ENCODE assay signal across 27 cellular contexts in the genomic region with DNA sequence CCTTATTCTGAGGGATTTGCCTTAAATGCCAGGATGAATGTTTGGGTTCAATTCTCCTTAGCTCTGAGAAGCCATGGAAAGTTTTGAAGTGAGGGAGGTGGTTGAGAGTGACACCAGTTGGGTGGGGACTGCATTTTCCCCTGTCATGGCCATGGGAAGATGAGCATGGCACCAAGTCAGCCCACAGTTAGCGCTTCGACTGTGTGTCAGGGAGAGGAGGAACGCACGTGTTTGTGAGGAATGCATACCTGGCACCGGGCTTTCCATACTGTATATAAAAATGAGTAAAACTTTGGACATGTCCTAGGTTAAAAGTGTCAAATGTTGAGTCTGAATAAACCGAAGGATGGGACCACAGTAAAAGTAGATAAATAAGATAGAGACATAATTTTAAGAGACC.
DNase-seq lines count a peak whose midpoint lies in the region; ATAC-seq, FAIRE-seq and TF ChIP-seq lines count a peak whose summit lies in the region.
"Had no signal": no experiment of that assay in that cellular context is flagged by ENCODE, and none has a peak within 500 bp of the region (broad histone marks: within the 10 kb centered on the region; RNA-seq: fewer than 3 reads in every experiment).

No MANE protein-coding gene starts in this region.

- H3K9ac ChIP-seq in PC-3 (ENCODE audit: low read length): peak overlapping the region; percentile 80
- H3K9ac ChIP-seq in neuronal stem cell (ENCODE audit: low read depth, low read length, poor library complexity): peak overlapping the region; percentile 35
- H3K9ac ChIP-seq: GM23248 had no signal

- no peak overlapping the region for H4K91ac ChIP-seq in neuronal stem cell (ENCODE audit: low read depth, low read length, poor library complexity)

- H3K9me3 ChIP-seq in Caco-2 (peaks cover 1% of the 10 kb centered on the region; the same call in 1 of the 2 replicates), PC-3 (ENCODE audit: low read length) (no peaks in the 10 kb centered on the region), esophagus muscularis mucosa (peaks cover 0 to 8% (median 3%) of the 10 kb centered on the region in 4 donors), neuronal stem cell (replicated peaks in 1 of 2; ENCODE audit: control insufficient read depth in 2 of 2, insufficient read depth in 1 of 2, low read depth in 1 of 2, low read length in 2 of 2) (no peaks in the 10 kb centered on the region)
- H3K9me3 ChIP-seq in effector memory CD4-positive, alpha-beta T cell (ENCODE audit: control insufficient read depth, low read length): no peaks in the 10 kb centered on the region
- H3K9me3 ChIP-seq: MG63, SJSA1 had no signal

- no peak overlapping the region for H3K23ac ChIP-seq in neuronal stem cell (ENCODE audit: low read depth, low read length, poor library complexity)

- H4K8ac ChIP-seq in neuronal stem cell (ENCODE audit: low read depth, low read length): peak overlapping the region; percentile 48

- H3K4me3 Mint-ChIP-seq in Caco-2 (ENCODE audit: unreplicated experiment): no peak overlapping the region
- H3K4me3 Mint-ChIP-seq: CD8-positive, alpha-beta memory T cell had no signal

- H3K14ac ChIP-seq in neuronal stem cell (ENCODE audit: low read length): no peak overlapping the region

- no peaks in the 10 kb centered on the region for H4K20me1 ChIP-seq in PC-3 (ENCODE audit: low read length)

- H3K36me3 ChIP-seq in Caco-2 (ENCODE audit: control insufficient read depth, insufficient read depth, low read length): no peaks in the 10 kb centered on the region
- peaks cover 2% of the 10 kb centered on the region; the same call in 1 of the 2 replicates for H3K36me3 ChIP-seq in PC-3 (ENCODE audit: low read depth, low read length)
- H3K36me3 ChIP-seq in esophagus muscularis mucosa: no peaks in the 10 kb centered on the region
- no peaks in the 10 kb centered on the region for H3K36me3 ChIP-seq in neuronal stem cell (replicated peaks in 1 of 2; ENCODE audit: control insufficient read depth in 2 of 2, insufficient read depth in 2 of 2, low read length in 2 of 2)
- no peaks in the 10 kb centered on the region for H3K36me3 ChIP-seq in effector memory CD4-positive, alpha-beta T cell (ENCODE audit: control insufficient read depth, insufficient read depth, low read length)
- H3K36me3 ChIP-seq: MG63, SJSA1 had no signal

- peaks cover 37% of the 10 kb centered on the region for H3K4me1 ChIP-seq in Caco-2
- peaks cover 47% of the 10 kb centered on the region for H3K4me1 ChIP-seq in PC-3 (ENCODE audit: insufficient read depth, low read length)
- H3K4me1 ChIP-seq in esophagus muscularis mucosa: peaks cover 0 to 9% (median 6%) of the 10 kb centered on the region in 4 donors
- peaks cover 7 to 8% of the 10 kb centered on the region in 2 donors for H3K4me1 ChIP-seq in neuronal stem cell (ENCODE audit: control insufficient read depth in 2 of 2, insufficient read depth in 1 of 2, low read depth in 1 of 2, low read length in 2 of 2)
- H3K4me1 ChIP-seq in effector memory CD4-positive, alpha-beta T cell (ENCODE audit: control insufficient read depth, insufficient read depth, low read length, poor library complexity, severe bottlenecking): no peaks in the 10 kb centered on the region

- CTCF ChIA-PET in Caco-2 (lab: Charles Lee) (no interaction called here), PC-3 (lab: Charles Lee) (no interaction called here)

- H3K4ac ChIP-seq in neuronal stem cell (ENCODE audit: low read length): no peak overlapping the region

- no peaks in the 10 kb centered on the region for H3K79me2 ChIP-seq in PC-3 (ENCODE audit: low read length)

- peak overlapping the region; percentile 73 for H3K18ac ChIP-seq in neuronal stem cell (ENCODE audit: low read length)

- TF ChIP-seq CTCF in Caco-2 (IDR thresholded peaks at IDR 0.05; ENCODE audit: insufficient read depth in 1 of 2, low read depth in 1 of 2, low read length in 1 of 2, severe bottlenecking in 1 of 2, unreplicated experiment in 1 of 2) (no peak), PC-3 (conservative IDR thresholded peaks at IDR 0.05; ENCODE audit: low read depth, low read length) (no peak), esophagus muscularis mucosa (IDR thresholded peaks at IDR 0.05) (no peak)

- no peak for TF ChIP-seq POLR2A in esophagus muscularis mucosa (IDR thresholded peaks at IDR 0.05; ENCODE audit: low read depth)
- no peak for TF ChIP-seq POLR2A in H54 (IDR thresholded peaks at IDR 0.05; ENCODE audit: low read depth, low read length)

- H3K4me3 ChIP-seq in Caco-2 (ENCODE audit: low read depth, low read length) (no peak overlapping the region), PC-3 (ENCODE audit: low read length) (no peak overlapping the region), esophagus muscularis mucosa (no peak overlapping the region), neuronal stem cell (ENCODE audit: low read length in 2 of 2) (no peak overlapping the region)
- no peak overlapping the region for H3K4me3 ChIP-seq in effector memory CD4-positive, alpha-beta T cell (ENCODE audit: insufficient read depth, low read depth, low read length, poor library complexity, severe bottlenecking)
- H3K4me3 ChIP-seq: GM23248, K562, MG63, SJSA1 had no signal

- no peak for DNase-seq in Caco-2
- no peak for DNase-seq in PC-3
- DNase-seq in esophagus muscularis mucosa (ENCODE audit: extremely low spot score): peak; percentile 86
- DNase-seq in neuronal stem cell (ENCODE audit: low spot score): no peak
- DNase-seq in H54 (ENCODE audit: insufficient read length, low spot score): no peak
- DNase-seq in MV-4-11 (lab: John Stamatoyannopoulos, UW): no peak
- DNase-seq in effector memory CD4-positive, alpha-beta T cell: no peak
- DNase-seq in cerebellar nuclear complex (lab: John Stamatoyannopoulos, UW): no peak
- DNase-seq: 8988T; CD8-positive, alpha-beta memory T cell; DMS53; GM23248; MG63; NCI-H1092; NCI-H1436; NCI-H1930; NCI-H226; NCI-H510A treated with DMSO at 0.1 percent for 48 hours; NCI-H748 treated with DMSO at 0.1 percent for 48 hours; NK-92 treated with Interleukin-12 subunit alpha and Interleukin-12 subunit beta, amount 100 ng/mL, for 24 hours; T-helper 1 cell had no signal

- H3K27ac ChIP-seq in PC-3 (ENCODE audit: low read length) (peak overlapping the region; percentile 99), esophagus muscularis mucosa (replicated peaks in 1 of 4) (no peak overlapping the region), neuronal stem cell (replicated peaks; ENCODE audit: low read length) (no peak overlapping the region)
- no peak overlapping the region for H3K27ac ChIP-seq in effector memory CD4-positive, alpha-beta T cell (ENCODE audit: insufficient read depth, low read length, poor library complexity, severe bottlenecking)
- H3K27ac ChIP-seq: C4-2B, GM23248 had no signal

- no TSS peak for BruUV-seq in Caco-2 (replicated peaks; lab: Mats Ljungman, UMichigan)
- BruUV-seq in PC-3 (replicated peaks; lab: Mats Ljungman, UMichigan): no TSS peak

- no peaks in the 10 kb centered on the region for H3K27me3 Mint-ChIP-seq in Caco-2 (ENCODE audit: insufficient read depth, unreplicated experiment)

- no peaks in the 10 kb centered on the region for H3K79me1 ChIP-seq in neuronal stem cell (ENCODE audit: low read depth, low read length)

- H3K9me3 Mint-ChIP-seq in Caco-2 (ENCODE audit: unreplicated experiment): peaks cover 9% of the 10 kb centered on the region

- H2AFZ ChIP-seq in PC-3 (ENCODE audit: low read length): no peak overlapping the region
- H2AFZ ChIP-seq in neuronal stem cell (ENCODE audit: low read length): no peak overlapping the region
- H2AFZ ChIP-seq: GM23248 had no signal

- no peaks in the 10 kb centered on the region for H3K9me2 ChIP-seq in PC-3 (replicated peaks; ENCODE audit: low read length)

- no peak overlapping the region for H2BK120ac ChIP-seq in neuronal stem cell (ENCODE audit: low read depth, low read length)

- POLR2A ChIA-PET in Caco-2 (lab: Charles Lee) (no interaction called here), PC-3 (lab: Charles Lee; ENCODE audit: unreplicated experiment) (interaction anchor here (0.6 kb wide), 1 partner anchor 1026 kb away, joined by 3 read pairs; no protein-coding TSS in a partner anchor)

- H3K4me2 ChIP-seq in PC-3 (ENCODE audit: low read length): no peak overlapping the region
- H3K4me2 ChIP-seq in neuronal stem cell (ENCODE audit: insufficient read depth, low read length, poor library complexity, severe bottlenecking): no peak overlapping the region

- TF ChIP-seq EP300 in esophagus muscularis mucosa (IDR thresholded peaks at IDR 0.05): no peak

- 96% methylated on average over 6 of the region's 6 CpGs for WGBS in esophagus muscularis mucosa
- no CpG with 5 or more reads among the region's 6 CpGs for WGBS in neuronal stem cell (ENCODE audit: extremely low coverage in 2 of 2, insufficient read length in 2 of 2, insufficient replicate concordance in 1 of 2), 2 donors

- peaks cover 8% of the 10 kb centered on the region for H3F3A ChIP-seq in PC-3 (ENCODE audit: low read length, unreplicated experiment)

- H3K27ac Mint-ChIP-seq in Caco-2 (ENCODE audit: unreplicated experiment): peak overlapping the region; percentile 11
- H3K27ac Mint-ChIP-seq: CD8-positive, alpha-beta memory T cell had no signal

- no peaks in the 10 kb centered on the region for H3K36me3 Mint-ChIP-seq in Caco-2 (ENCODE audit: insufficient read depth, unreplicated experiment)
- H3K36me3 Mint-ChIP-seq: CD8-positive, alpha-beta memory T cell had no signal

- H3K4me1 Mint-ChIP-seq in Caco-2 (ENCODE audit: low read depth, unreplicated experiment): peaks cover 28% of the 10 kb centered on the region

- FAIRE-seq in H54 (lab: Jason Lieb, UNC): no peak
- FAIRE-seq: D721Med, GM12878, K562 had no signal

- H2BK12ac ChIP-seq in neuronal stem cell (ENCODE audit: low read length): no peak overlapping the region

- intact Hi-C loops in Caco-2 (cut with micrococcal nuclease; ENCODE audit: unreplicated experiment) (no loop called here), PC-3 (cut with micrococcal nuclease) (no loop called here), esophagus muscularis mucosa (cut with DNase I) (no loop called here)

- H2AK5ac ChIP-seq in neuronal stem cell (ENCODE audit: low read depth, low read length): no peak overlapping the region

- no peak overlapping the region for H2BK15ac ChIP-seq in neuronal stem cell (ENCODE audit: low read length)

- H3K27me3 ChIP-seq in Caco-2 (replicated peaks; ENCODE audit: control insufficient read depth, insufficient read depth, low read length) (no peaks in the 10 kb centered on the region), PC-3 (ENCODE audit: low read length) (no peaks in the 10 kb centered on the region), esophagus muscularis mucosa (no peaks in the 10 kb centered on the region), neuronal stem cell (ENCODE audit: control insufficient read depth in 3 of 3, insufficient read depth in 3 of 3, low read depth in 1 of 3, low read length in 3 of 3) (no peaks in the 10 kb centered on the region)
- no peaks in the 10 kb centered on the region for H3K27me3 ChIP-seq in effector memory CD4-positive, alpha-beta T cell (replicated peaks; ENCODE audit: control insufficient read depth, insufficient read depth, low read length, poor library complexity, severe bottlenecking)
- H3K27me3 ChIP-seq: MG63, SJSA1 had no signal

- no peak for ATAC-seq in PC-3
- ATAC-seq: K562, Right ventricle myocardium inferior had no signal

- no peak overlapping the region for H2BK5ac ChIP-seq in neuronal stem cell (ENCODE audit: low read length)
